In the genomic region with DNA sequence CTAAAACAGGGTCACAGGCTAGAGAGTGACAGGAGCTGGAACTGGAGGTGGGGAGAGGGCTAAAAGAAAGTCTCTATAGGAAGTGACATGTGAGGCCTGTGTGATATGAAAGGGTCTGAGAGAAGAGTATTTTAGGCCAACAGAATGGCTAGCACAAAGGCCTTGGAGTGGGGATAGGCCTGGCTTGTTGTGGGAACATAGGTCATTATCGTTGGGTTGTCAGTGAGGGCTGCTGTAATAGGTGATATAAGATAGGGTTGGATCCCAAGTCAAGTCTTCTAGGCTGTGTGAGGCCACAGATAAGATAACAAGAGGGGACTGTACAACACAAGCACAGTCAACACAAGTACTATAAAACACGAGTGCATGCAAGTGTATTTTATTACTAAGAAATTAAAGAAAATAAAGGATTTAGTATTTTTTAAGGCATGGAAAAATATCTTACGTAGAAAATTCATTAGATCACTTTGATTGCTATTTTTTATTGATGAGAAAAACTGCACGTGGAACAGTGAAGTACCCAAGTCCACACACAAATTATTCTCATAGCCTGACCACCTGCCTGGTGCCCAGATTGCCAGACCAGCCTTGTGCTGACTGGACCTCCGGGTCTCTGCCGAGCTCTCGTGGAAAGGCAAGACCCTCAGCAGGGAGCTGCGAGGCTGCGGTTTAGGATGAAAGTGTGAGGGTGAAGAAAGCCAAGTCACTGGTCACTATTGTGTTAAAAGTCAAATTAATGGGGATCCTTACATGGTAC, we compare ENCODE assay signal across 1 cellular context.
TF ChIP-seq lines count a peak whose summit lies in the region.

No MANE protein-coding gene starts in this region.

TF ChIP-seq in WTC11, 78 proteins besides CTCF, POLR2A, EP300 and RAD21 (continued from another document):
- TF ChIP-seq, protein P1, sequence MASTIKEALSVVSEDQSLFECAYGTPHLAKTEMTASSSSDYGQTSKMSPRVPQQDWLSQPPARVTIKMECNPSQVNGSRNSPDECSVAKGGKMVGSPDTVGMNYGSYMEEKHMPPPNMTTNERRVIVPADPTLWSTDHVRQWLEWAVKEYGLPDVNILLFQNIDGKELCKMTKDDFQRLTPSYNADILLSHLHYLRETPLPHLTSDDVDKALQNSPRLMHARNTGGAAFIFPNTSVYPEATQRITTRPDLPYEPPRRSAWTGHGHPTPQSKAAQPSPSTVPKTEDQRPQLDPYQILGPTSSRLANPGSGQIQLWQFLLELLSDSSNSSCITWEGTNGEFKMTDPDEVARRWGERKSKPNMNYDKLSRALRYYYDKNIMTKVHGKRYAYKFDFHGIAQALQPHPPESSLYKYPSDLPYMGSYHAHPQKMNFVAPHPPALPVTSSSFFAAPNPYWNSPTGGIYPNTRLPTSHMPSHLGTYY (CRISPR knock-in tag; IDR thresholded peaks at IDR 0.05) = no peak
- TF ChIP-seq IRF2 (CRISPR knock-in tag; IDR thresholded peaks at IDR 0.05; ENCODE audit: borderline replicate concordance, low read depth) (no peak), SOX15 (CRISPR knock-in tag; IDR thresholded peaks at IDR 0.05) (no peak), ZBTB21 (CRISPR knock-in tag; IDR thresholded peaks at IDR 0.05; ENCODE audit: borderline replicate concordance) (no peak), NFATC4 (CRISPR knock-in tag; IDR thresholded peaks at IDR 0.05) (no peak), ATF1 (CRISPR knock-in tag; IDR thresholded peaks at IDR 0.05) (no peak), FOXJ3 (CRISPR knock-in tag; IDR thresholded peaks at IDR 0.05; ENCODE audit: borderline replicate concordance) (no peak), CREM (CRISPR knock-in tag; IDR thresholded peaks at IDR 0.05) (no peak), ZNF263 (CRISPR knock-in tag; IDR thresholded peaks at IDR 0.05; ENCODE audit: low read depth) (no peak)
- TF ChIP-seq, protein P2, sequence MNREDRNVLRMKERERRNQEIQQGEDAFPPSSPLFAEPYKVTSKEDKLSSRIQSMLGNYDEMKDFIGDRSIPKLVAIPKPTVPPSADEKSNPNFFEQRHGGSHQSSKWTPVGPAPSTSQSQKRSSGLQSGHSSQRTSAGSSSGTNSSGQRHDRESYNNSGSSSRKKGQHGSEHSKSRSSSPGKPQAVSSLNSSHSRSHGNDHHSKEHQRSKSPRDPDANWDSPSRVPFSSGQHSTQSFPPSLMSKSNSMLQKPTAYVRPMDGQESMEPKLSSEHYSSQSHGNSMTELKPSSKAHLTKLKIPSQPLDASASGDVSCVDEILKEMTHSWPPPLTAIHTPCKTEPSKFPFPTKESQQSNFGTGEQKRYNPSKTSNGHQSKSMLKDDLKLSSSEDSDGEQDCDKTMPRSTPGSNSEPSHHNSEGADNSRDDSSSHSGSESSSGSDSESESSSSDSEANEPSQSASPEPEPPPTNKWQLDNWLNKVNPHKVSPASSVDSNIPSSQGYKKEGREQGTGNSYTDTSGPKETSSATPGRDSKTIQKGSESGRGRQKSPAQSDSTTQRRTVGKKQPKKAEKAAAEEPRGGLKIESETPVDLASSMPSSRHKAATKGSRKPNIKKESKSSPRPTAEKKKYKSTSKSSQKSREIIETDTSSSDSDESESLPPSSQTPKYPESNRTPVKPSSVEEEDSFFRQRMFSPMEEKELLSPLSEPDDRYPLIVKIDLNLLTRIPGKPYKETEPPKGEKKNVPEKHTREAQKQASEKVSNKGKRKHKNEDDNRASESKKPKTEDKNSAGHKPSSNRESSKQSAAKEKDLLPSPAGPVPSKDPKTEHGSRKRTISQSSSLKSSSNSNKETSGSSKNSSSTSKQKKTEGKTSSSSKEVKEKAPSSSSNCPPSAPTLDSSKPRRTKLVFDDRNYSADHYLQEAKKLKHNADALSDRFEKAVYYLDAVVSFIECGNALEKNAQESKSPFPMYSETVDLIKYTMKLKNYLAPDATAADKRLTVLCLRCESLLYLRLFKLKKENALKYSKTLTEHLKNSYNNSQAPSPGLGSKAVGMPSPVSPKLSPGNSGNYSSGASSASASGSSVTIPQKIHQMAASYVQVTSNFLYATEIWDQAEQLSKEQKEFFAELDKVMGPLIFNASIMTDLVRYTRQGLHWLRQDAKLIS (CRISPR knock-in tag; IDR thresholded peaks at IDR 0.05; ENCODE audit: borderline replicate concordance) = no peak
- TF ChIP-seq, protein P3, sequence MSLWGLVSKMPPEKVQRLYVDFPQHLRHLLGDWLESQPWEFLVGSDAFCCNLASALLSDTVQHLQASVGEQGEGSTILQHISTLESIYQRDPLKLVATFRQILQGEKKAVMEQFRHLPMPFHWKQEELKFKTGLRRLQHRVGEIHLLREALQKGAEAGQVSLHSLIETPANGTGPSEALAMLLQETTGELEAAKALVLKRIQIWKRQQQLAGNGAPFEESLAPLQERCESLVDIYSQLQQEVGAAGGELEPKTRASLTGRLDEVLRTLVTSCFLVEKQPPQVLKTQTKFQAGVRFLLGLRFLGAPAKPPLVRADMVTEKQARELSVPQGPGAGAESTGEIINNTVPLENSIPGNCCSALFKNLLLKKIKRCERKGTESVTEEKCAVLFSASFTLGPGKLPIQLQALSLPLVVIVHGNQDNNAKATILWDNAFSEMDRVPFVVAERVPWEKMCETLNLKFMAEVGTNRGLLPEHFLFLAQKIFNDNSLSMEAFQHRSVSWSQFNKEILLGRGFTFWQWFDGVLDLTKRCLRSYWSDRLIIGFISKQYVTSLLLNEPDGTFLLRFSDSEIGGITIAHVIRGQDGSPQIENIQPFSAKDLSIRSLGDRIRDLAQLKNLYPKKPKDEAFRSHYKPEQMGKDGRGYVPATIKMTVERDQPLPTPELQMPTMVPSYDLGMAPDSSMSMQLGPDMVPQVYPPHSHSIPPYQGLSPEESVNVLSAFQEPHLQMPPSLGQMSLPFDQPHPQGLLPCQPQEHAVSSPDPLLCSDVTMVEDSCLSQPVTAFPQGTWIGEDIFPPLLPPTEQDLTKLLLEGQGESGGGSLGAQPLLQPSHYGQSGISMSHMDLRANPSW (CRISPR knock-in tag; conservative IDR thresholded peaks at IDR 0.05; ENCODE audit: low read depth) = no peak
